ENCODE assay signal across 17 cellular contexts in the genomic region with DNA sequence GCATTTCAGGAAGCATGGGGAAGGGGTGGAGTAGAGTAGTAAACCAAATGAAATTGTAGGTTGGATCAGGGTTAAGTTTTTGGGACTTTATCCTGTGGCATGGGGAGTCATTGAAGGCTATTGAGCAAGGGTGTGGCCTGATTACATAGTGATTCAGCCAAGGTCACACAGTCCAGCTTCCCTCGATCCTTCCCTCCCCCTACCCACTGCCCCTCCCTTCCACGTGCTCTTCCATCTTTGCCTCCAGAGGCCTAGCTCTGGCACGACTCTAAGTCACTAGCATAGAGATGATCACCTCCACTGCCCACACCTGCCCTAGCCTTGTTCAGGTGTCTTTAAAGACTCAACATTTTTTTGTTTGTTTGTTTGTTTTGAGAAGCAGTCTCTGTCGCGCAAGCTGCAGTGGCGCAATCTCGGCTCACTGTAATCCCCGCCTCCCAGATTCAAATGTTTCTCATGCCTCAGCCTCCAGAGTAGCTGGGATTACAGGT. TPM values are rescaled to one million over a fixed set of nuclear protein-coding genes. Genes with fewer than 3 reads are reported as not detected.
DNase-seq lines count a peak whose midpoint lies in the region; ATAC-seq and TF ChIP-seq lines count a peak whose summit lies in the region.
"Had no signal": no experiment of that assay in that cellular context is flagged by ENCODE, and none has a peak within 500 bp of the region (broad histone marks: within the 10 kb centered on the region; RNA-seq: fewer than 3 reads in every experiment).

No MANE protein-coding gene starts in this region.

- no peak overlapping the region for H3K4me3 ChIP-seq in NB4 (ENCODE audit: low read depth, low read length)
- H3K4me3 ChIP-seq in epithelial cell of esophagus (ENCODE audit: low read length), result no peak overlapping the region
- H3K4me3 ChIP-seq in naive thymus-derived CD4-positive, alpha-beta T cell (ENCODE audit: low read length), result no peak overlapping the region
- H3K4me3 ChIP-seq: prostate gland had no signal

- no peaks in the 10 kb centered on the region for H3K27me3 ChIP-seq in naive thymus-derived CD4-positive, alpha-beta T cell (ENCODE audit: control insufficient read depth in 2 of 2, insufficient read depth in 2 of 2, low read length in 2 of 2)

- ATAC-seq in naive thymus-derived CD4-positive, alpha-beta T cell, result peak; percentile 61
- no peak for ATAC-seq in activated CD8-positive, alpha-beta memory T cell treated with anti-CD3 and anti-CD28 coated beads, Interleukin-2, amount 10 ng/mL, durations not matched to agents 7 days and 5 days

- intact Hi-C loops in naive thymus-derived CD4-positive, alpha-beta T cell (cut with micrococcal nuclease), result no loop called here

- H3K9me3 Mint-ChIP-seq in naive thymus-derived CD4-positive, alpha-beta T cell, result no peaks in the 10 kb centered on the region
- no peaks in the 10 kb centered on the region for H3K9me3 Mint-ChIP-seq in activated CD8-positive, alpha-beta memory T cell treated with anti-CD3 and anti-CD28 coated beads, Interleukin-2, amount 10 ng/mL, durations not matched to agents 7 days and 5 days (ENCODE audit: low read depth)
- H3K9me3 Mint-ChIP-seq: activated CD4-positive, alpha-beta memory T cell treated with anti-CD3 and anti-CD28 coated beads for 36 hours; mesothelial cell of epicardium; stimulated activated naive B cell treated with anti-CD40 and anti-IgM and Interleukin-4, amounts not matched to agents 10 μg/mL and 1 μg/mL and 100 μg/mL, for 72 hours had no signal

- H3K36me3 ChIP-seq in naive thymus-derived CD4-positive, alpha-beta T cell (ENCODE audit: control insufficient read depth in 2 of 3, insufficient read depth in 3 of 3, low read length in 3 of 3), result no peaks in the 10 kb centered on the region
- H3K36me3 ChIP-seq: prostate gland had no signal

- H3K27ac ChIP-seq in naive thymus-derived CD4-positive, alpha-beta T cell (ENCODE audit: low read depth, low read length), result no peak overlapping the region
- H3K27ac ChIP-seq: C4-2B, prostate gland had no signal

- no peak overlapping the region for H3K27ac Mint-ChIP-seq in naive thymus-derived CD4-positive, alpha-beta T cell
- H3K27ac Mint-ChIP-seq in activated CD8-positive, alpha-beta memory T cell treated with anti-CD3 and anti-CD28 coated beads, Interleukin-2, amount 10 ng/mL, durations not matched to agents 7 days and 5 days, result no peak overlapping the region
- H3K27ac Mint-ChIP-seq: activated CD4-positive, alpha-beta memory T cell treated with anti-CD3 and anti-CD28 coated beads for 36 hours; mesothelial cell of epicardium; stimulated activated naive B cell treated with anti-CD40 and anti-IgM and Interleukin-4, amounts not matched to agents 10 μg/mL and 1 μg/mL and 100 μg/mL, for 72 hours had no signal

- no peaks in the 10 kb centered on the region for H3K36me3 Mint-ChIP-seq in naive thymus-derived CD4-positive, alpha-beta T cell
- H3K36me3 Mint-ChIP-seq in activated CD8-positive, alpha-beta memory T cell treated with anti-CD3 and anti-CD28 coated beads, Interleukin-2, amount 10 ng/mL, durations not matched to agents 7 days and 5 days, result no peaks in the 10 kb centered on the region
- H3K36me3 Mint-ChIP-seq: activated CD4-positive, alpha-beta memory T cell treated with anti-CD3 and anti-CD28 coated beads for 36 hours; mesothelial cell of epicardium; stimulated activated naive B cell treated with anti-CD40 and anti-IgM and Interleukin-4, amounts not matched to agents 10 μg/mL and 1 μg/mL and 100 μg/mL, for 72 hours had no signal

- no peaks in the 10 kb centered on the region for H3K4me1 ChIP-seq in naive thymus-derived CD4-positive, alpha-beta T cell (ENCODE audit: control insufficient read depth in 2 of 2, insufficient read depth in 2 of 2, low read length in 2 of 2)
- H3K4me1 ChIP-seq: prostate gland had no signal

- TF ChIP-seq CTCF in NB4 (IDR thresholded peaks at IDR 0.05; ENCODE audit: low read depth, low read length) (no peak), epithelial cell of esophagus (IDR thresholded peaks at IDR 0.05; ENCODE audit: insufficient read depth, low read depth, low read length, missing control alignments) (no peak)

- DNase-seq in Daoy (ENCODE audit: low read depth), result peak; percentile 45
- peak; percentile 33 for DNase-seq in NB4 (ENCODE audit: low read depth)
- DNase-seq in epithelial cell of esophagus (ENCODE audit: low read depth), result peak; percentile 57
- no peak for DNase-seq in naive thymus-derived CD4-positive, alpha-beta T cell
- DNase-seq in NOMO-1 treated with dmso at 0.1 percent for 144 hours (lab: John Stamatoyannopoulos, UW; ENCODE audit: unreplicated experiment), result no peak
- DNase-seq in activated CD8-positive, alpha-beta memory T cell treated with anti-CD3 and anti-CD28 coated beads, Interleukin-2, amount 10 ng/mL, durations not matched to agents 7 days and 5 days, result no peak
- no peak for DNase-seq in OCI-M2 (lab: John Stamatoyannopoulos, UW; ENCODE audit: unreplicated experiment)
- DNase-seq in DMS153 treated with DMSO at 0.1 percent for 48 hours (lab: John Stamatoyannopoulos, UW; ENCODE audit: unreplicated experiment), result no peak
- DNase-seq: activated CD4-positive, alpha-beta memory T cell treated with anti-CD3 and anti-CD28 coated beads for 36 hours; activated gamma-delta T cell treated with Interleukin-2 at 50 U/mL for 16 hours; KBM-7; stimulated activated CD4-positive, alpha-beta T cell treated with anti-CD3 and anti-CD28 coated beads, Interleukin-4, amount 100 ng/mL, for 1 hour; stimulated activated naive B cell treated with anti-CD40 and anti-IgM and Interleukin-4, amounts not matched to agents 10 μg/mL and 1 μg/mL and 100 μg/mL, for 72 hours; T-helper 9 cell had no signal

- no peaks in the 10 kb centered on the region for H3K9me3 ChIP-seq in naive thymus-derived CD4-positive, alpha-beta T cell (ENCODE audit: control insufficient read depth in 2 of 3, low read length in 3 of 3)
- H3K9me3 ChIP-seq: prostate gland had no signal

- POLR2A ChIA-PET in naive thymus-derived CD4-positive, alpha-beta T cell (lab: Charles Lee), result no interaction called here

- CTCF ChIA-PET in naive thymus-derived CD4-positive, alpha-beta T cell (lab: Charles Lee), result no interaction called here
- CTCF ChIA-PET in activated CD8-positive, alpha-beta memory T cell treated with anti-CD3 and anti-CD28 coated beads, Interleukin-2, amount 10 ng/mL, durations not matched to agents 7 days and 5 days (lab: Charles Lee), result no interaction called here

- peak overlapping the region in 1 of 10 donors; percentile 29 for H3K4me3 Mint-ChIP-seq in naive thymus-derived CD4-positive, alpha-beta T cell
- no peak overlapping the region for H3K4me3 Mint-ChIP-seq in activated CD8-positive, alpha-beta memory T cell treated with anti-CD3 and anti-CD28 coated beads, Interleukin-2, amount 10 ng/mL, durations not matched to agents 7 days and 5 days
- H3K4me3 Mint-ChIP-seq: activated CD4-positive, alpha-beta memory T cell treated with anti-CD3 and anti-CD28 coated beads for 36 hours; mesothelial cell of epicardium; stimulated activated naive B cell treated with anti-CD40 and anti-IgM and Interleukin-4, amounts not matched to agents 10 μg/mL and 1 μg/mL and 100 μg/mL, for 72 hours had no signal

- no peak for TF ChIP-seq POLR2A in NB4 (IDR thresholded peaks at IDR 0.05; ENCODE audit: extremely low read depth, insufficient read length)

- no peaks in the 10 kb centered on the region for H3K4me1 Mint-ChIP-seq in naive thymus-derived CD4-positive, alpha-beta T cell
- H3K4me1 Mint-ChIP-seq in activated CD8-positive, alpha-beta memory T cell treated with anti-CD3 and anti-CD28 coated beads, Interleukin-2, amount 10 ng/mL, durations not matched to agents 7 days and 5 days, result no peaks in the 10 kb centered on the region
- H3K4me1 Mint-ChIP-seq: mesothelial cell of epicardium had no signal

- H3K27me3 Mint-ChIP-seq in naive thymus-derived CD4-positive, alpha-beta T cell, result peaks cover 0 to 9% (median 0%) of the 10 kb centered on the region in 5 donors
- peaks cover 2% of the 10 kb centered on the region for H3K27me3 Mint-ChIP-seq in activated CD8-positive, alpha-beta memory T cell treated with anti-CD3 and anti-CD28 coated beads, Interleukin-2, amount 10 ng/mL, durations not matched to agents 7 days and 5 days
- H3K27me3 Mint-ChIP-seq: activated CD4-positive, alpha-beta memory T cell treated with anti-CD3 and anti-CD28 coated beads for 36 hours had no signal

RNA-seq across cellular contexts. Expression of gene SLC9A1, which starts 37.2 kb away (rescaled TPM):
- total RNA-seq in Daoy (2014; rRNA removed; shearing (Covaris generic)), result 5.4 and 6.1 TPM in 2 replicates
- total RNA-seq in naive thymus-derived CD4-positive, alpha-beta T cell, result 10 to 100 TPM; 13.2 to 25.7 (median 21.1) TPM
- polyA plus RNA-seq in naive thymus-derived CD4-positive, alpha-beta T cell, result 10 to 100 TPM in 1 of 2 donors, 1 to 10 TPM in 1; 7.1 to 18.2 TPM
- total RNA-seq in activated CD8-positive, alpha-beta memory T cell treated with anti-CD3 and anti-CD28 coated beads, Interleukin-2, amount 10 ng/mL, durations not matched to agents 7 days and 5 days, result 10 to 100 TPM; 25.8 to 26.3 TPM

RNA-seq across cellular contexts. Expression of gene WDTC1, which starts 42.3 kb away (rescaled TPM):
- total RNA-seq in Daoy (2014; rRNA removed; shearing (Covaris generic)), result 10.3 and 14.1 TPM in 2 replicates
- 10 to 100 TPM; 33.2 to 59.0 (median 46.3) TPM for total RNA-seq in naive thymus-derived CD4-positive, alpha-beta T cell
- polyA plus RNA-seq in naive thymus-derived CD4-positive, alpha-beta T cell, result 1 to 10 TPM; 5.8 to 8.5 TPM
- 10 to 100 TPM; 28.9 to 32.6 TPM for total RNA-seq in activated CD8-positive, alpha-beta memory T cell treated with anti-CD3 and anti-CD28 coated beads, Interleukin-2, amount 10 ng/mL, durations not matched to agents 7 days and 5 days

Comparison
In these comparisons a context has a peak if more than half of its experiments do, and no peak if none do; other contexts are left out.
1. DNase-seq: peak in Daoy (single experiment), NB4 (single experiment) and epithelial cell of esophagus (single experiment); none in naive thymus-derived CD4-positive, alpha-beta T cell (0 of 9), NOMO-1 treated with dmso at 0.1 percent for 144 hours (single experiment), activated CD8-positive, alpha-beta memory T cell treated with anti-CD3 and anti-CD28 coated beads, Interleukin-2, amount 10 ng/mL, durations not matched to agents 7 days and 5 days (single experiment), OCI-M2 (single experiment) and DMS153 treated with DMSO at 0.1 percent for 48 hours (single experiment).